Comparison of ENCODE assay signal across 28 cellular contexts in the genomic region with DNA sequence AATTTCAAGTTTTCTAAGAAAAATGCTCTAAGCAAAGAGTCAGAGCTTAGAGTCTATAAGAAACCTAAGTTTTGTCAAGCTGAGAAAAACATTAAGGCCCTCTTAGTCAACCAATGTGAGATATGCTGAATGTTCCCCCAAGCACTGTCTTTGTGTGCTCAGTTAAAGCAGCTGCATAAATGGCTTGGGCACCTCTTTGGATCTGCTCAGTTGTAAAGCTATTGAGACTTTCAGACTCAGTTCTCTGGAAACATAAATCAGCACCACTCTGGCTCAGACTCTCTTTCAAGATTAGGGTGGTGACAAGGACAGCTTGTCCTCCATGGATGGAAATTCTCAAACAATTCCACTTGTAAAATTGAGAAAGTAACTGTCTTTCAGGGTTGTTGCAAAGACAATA.
"Had no signal": no experiment of that assay in that cellular context is flagged by ENCODE, and none has a peak within 500 bp of the region (broad histone marks: within the 10 kb centered on the region; RNA-seq: fewer than 3 reads in every experiment).

No MANE protein-coding gene starts in this region.

- H3K4me1 Mint-ChIP-seq: neural crest cell; stimulated activated effector memory CD8-positive, alpha-beta T cell treated with anti-CD3 and anti-CD28 coated beads, Interleukin-12 subunit alpha, Interleukin-12 subunit beta, amount 100 ng/mL, for 72 hours had no signal

- H3K36me3 Mint-ChIP-seq: natural killer cell treated with Interleukin-12 subunit alpha and Interleukin-12 subunit beta and Interleukin-15 and Interleukin-18, amount 100 ng/mL, for 72 hours; stimulated activated effector memory CD8-positive, alpha-beta T cell treated with anti-CD3 and anti-CD28 coated beads, Interleukin-12 subunit alpha, Interleukin-12 subunit beta, amount 100 ng/mL, for 72 hours; stimulated activated naive B cell treated with anti-CD40 and anti-IgM and Interleukin-4, amounts not matched to agents 10 μg/mL and 1 μg/mL and 100 μg/mL, for 72 hours had no signal

- H3K9me3 Mint-ChIP-seq: nephron progenitor cell; stimulated activated naive B cell treated with anti-CD40 and anti-IgM and Interleukin-4, amounts not matched to agents 10 μg/mL and 1 μg/mL and 100 μg/mL, for 72 hours had no signal

- ATAC-seq: natural killer cell treated with Interleukin-12 subunit alpha and Interleukin-12 subunit beta and Interleukin-15 and Interleukin-18, amount 100 ng/mL, for 72 hours; psoas muscle; right cardiac atrium; right lobe of liver; stimulated activated effector memory CD8-positive, alpha-beta T cell treated with anti-CD3 and anti-CD28 coated beads, Interleukin-12 subunit alpha, Interleukin-12 subunit beta, amount 100 ng/mL, for 72 hours; stimulated activated naive B cell treated with anti-CD40 and anti-IgM and Interleukin-4, amounts not matched to agents 10 μg/mL and 1 μg/mL and 100 μg/mL, for 72 hours had no signal

- H3K36me3 ChIP-seq: ovary, right lobe of liver, sigmoid colon, stomach, thoracic aorta, thyroid gland, tibial nerve, upper lobe of left lung, vagina had no signal

- DNase-seq: nephron progenitor cell; occipital lobe; ovary; posterior cingulate gyrus; psoas muscle; right cardiac atrium; right lobe of liver; sigmoid colon; small intestine; stimulated activated CD4-positive, alpha-beta T cell treated with anti-CD3 and anti-CD28 coated beads, Interleukin-15, amount 100 ng/mL, for 24 hours; stimulated activated CD4-positive, alpha-beta T cell treated with anti-CD3 and anti-CD28 coated beads, Interleukin-2, amount 100 ng/mL, for 24 hours; stimulated activated CD4-positive, alpha-beta T cell treated with anti-CD3 and anti-CD28 coated beads, Interleukin-2, amount 100 ng/mL, for 48 hours; stimulated activated CD4-positive, alpha-beta T cell treated with anti-CD3 and anti-CD28 coated beads, Interleukin-4, amount 100 ng/mL, for 24 hours; stimulated activated naive B cell treated with anti-CD40 and anti-IgM and Interleukin-4, amounts not matched to agents 10 μg/mL and 1 μg/mL and 100 μg/mL, for 72 hours; stimulated activated naive CD4-positive, alpha-beta T cell treated with Interleukin-2 at 50 U/mL for 16 hours; stomach; thyroid gland; trophoblast cell; upper lobe of left lung had no signal

- H3K27me3 Mint-ChIP-seq: natural killer cell treated with Interleukin-12 subunit alpha and Interleukin-12 subunit beta and Interleukin-15 and Interleukin-18, amount 100 ng/mL, for 72 hours; progenitor cell of endocrine pancreas; stimulated activated naive B cell treated with anti-CD40 and anti-IgM and Interleukin-4, amounts not matched to agents 10 μg/mL and 1 μg/mL and 100 μg/mL, for 72 hours; stimulated activated naive CD8-positive, alpha-beta T cell treated with anti-CD3 and anti-CD28 coated beads, Interleukin-15, Interleukin-2, amounts not matched to agents 100 ng/mL and 50 ng/mL, for 24 hours had no signal

- H3K27ac Mint-ChIP-seq: natural killer cell treated with Interleukin-12 subunit alpha and Interleukin-12 subunit beta and Interleukin-15 and Interleukin-18, amount 100 ng/mL, for 72 hours; progenitor cell of endocrine pancreas; stimulated activated effector memory CD8-positive, alpha-beta T cell treated with anti-CD3 and anti-CD28 coated beads, Interleukin-12 subunit alpha, Interleukin-12 subunit beta, amount 100 ng/mL, for 72 hours; stimulated activated naive B cell treated with anti-CD40 and anti-IgM and Interleukin-4, amounts not matched to agents 10 μg/mL and 1 μg/mL and 100 μg/mL, for 72 hours; stimulated activated naive CD8-positive, alpha-beta T cell treated with anti-CD3 and anti-CD28 coated beads, Interleukin-15, Interleukin-2, amounts not matched to agents 100 ng/mL and 50 ng/mL, for 24 hours had no signal

- H3K79me2 ChIP-seq: parathyroid adenoma had no signal

- H2AFZ ChIP-seq: parathyroid adenoma had no signal

- H3K9me3 ChIP-seq: ovary, psoas muscle, right lobe of liver, sigmoid colon, stomach, thoracic aorta, thyroid gland, tibial nerve, upper lobe of left lung, vagina had no signal

- H3K4me3 ChIP-seq: ovary, psoas muscle, right lobe of liver, sigmoid colon, stomach, thoracic aorta, thyroid gland, tibial nerve, upper lobe of left lung, vagina had no signal

- H3K27me3 ChIP-seq: ovary, right lobe of liver, sigmoid colon, stomach, thyroid gland, tibial nerve, upper lobe of left lung, vagina had no signal

- H3K27ac ChIP-seq: ovary, parathyroid adenoma, psoas muscle, right lobe of liver, sigmoid colon, stomach, thoracic aorta, thyroid gland, tibial nerve, upper lobe of left lung, vagina had no signal

- H3K4me1 ChIP-seq: parathyroid adenoma, psoas muscle, right lobe of liver, sigmoid colon, stomach, thyroid gland, tibial nerve, upper lobe of left lung, vagina had no signal

- H3K4me3 Mint-ChIP-seq: natural killer cell treated with Interleukin-12 subunit alpha and Interleukin-12 subunit beta and Interleukin-15 and Interleukin-18, amount 100 ng/mL, for 72 hours; nephron progenitor cell; neural crest cell; stimulated activated effector memory CD8-positive, alpha-beta T cell treated with anti-CD3 and anti-CD28 coated beads, Interleukin-12 subunit alpha, Interleukin-12 subunit beta, amount 100 ng/mL, for 72 hours; stimulated activated naive B cell treated with anti-CD40 and anti-IgM and Interleukin-4, amounts not matched to agents 10 μg/mL and 1 μg/mL and 100 μg/mL, for 72 hours; stimulated activated naive CD8-positive, alpha-beta T cell treated with anti-CD3 and anti-CD28 coated beads, Interleukin-15, Interleukin-2, amounts not matched to agents 100 ng/mL and 50 ng/mL, for 24 hours had no signal
